Comparison of ENCODE assay signal across 21 cellular contexts in the genomic region with DNA sequence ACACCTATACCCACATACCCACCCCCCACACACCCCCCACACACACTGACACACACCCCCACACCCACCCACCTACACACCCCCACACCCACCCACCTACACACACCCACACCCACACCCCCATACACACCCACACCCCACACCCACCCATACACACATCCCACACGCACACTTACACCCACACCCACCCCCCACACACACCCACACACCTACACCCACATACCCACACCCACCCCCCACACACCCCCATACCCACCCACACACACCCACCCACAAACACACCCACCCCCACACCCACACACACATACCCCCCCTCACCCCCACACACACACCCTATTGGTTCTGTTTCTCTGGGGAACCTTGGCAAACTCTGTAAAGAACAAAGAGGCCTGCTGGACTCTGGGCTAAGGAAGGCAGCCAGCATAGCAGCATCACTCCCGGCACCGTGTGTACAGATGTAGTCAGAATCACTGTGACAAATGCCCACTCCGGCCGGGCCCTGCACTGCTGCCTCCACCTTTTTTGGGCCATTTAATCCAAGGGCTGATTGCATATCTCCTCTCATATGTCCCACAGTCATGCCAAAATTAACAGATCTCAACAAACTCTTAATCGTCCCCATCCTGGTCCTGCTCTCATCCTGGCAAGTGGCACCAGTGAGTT. TPM values are rescaled to one million over a fixed set of nuclear protein-coding genes. Genes with fewer than 3 reads are reported as not detected.
DNase-seq lines count a peak whose midpoint lies in the region; ATAC-seq and TF ChIP-seq lines count a peak whose summit lies in the region.
"Had no signal": no experiment of that assay in that cellular context is flagged by ENCODE, and none has a peak within 500 bp of the region (broad histone marks: within the 10 kb centered on the region; RNA-seq: fewer than 3 reads in every experiment).

No MANE protein-coding gene starts in this region.

- no peaks in the 10 kb centered on the region for H3K9me3 ChIP-seq in endodermal cell (ENCODE audit: control insufficient read depth, low read length)
- no peaks in the 10 kb centered on the region for H3K9me3 ChIP-seq in mesenchymal stem cell (ENCODE audit: control insufficient read depth, low read length)
- H3K9me3 ChIP-seq: ascending aorta, ovary had no signal

- TF ChIP-seq CTCF in endodermal cell (conservative IDR thresholded peaks at IDR 0.05): no peak
- no peak for TF ChIP-seq CTCF in nephron (IDR thresholded peaks at IDR 0.05; ENCODE audit: unreplicated experiment in 3 of 3)

- H3K4me2 ChIP-seq in mesenchymal stem cell (ENCODE audit: low read length, poor library complexity, severe bottlenecking): no peak overlapping the region
- H3K4me2 ChIP-seq: GM23338 had no signal

- H2AFZ ChIP-seq in mesenchymal stem cell (ENCODE audit: low read depth, low read length): no peak overlapping the region
- H2AFZ ChIP-seq: GM23338 had no signal

- H3K27me3 ChIP-seq in endodermal cell (ENCODE audit: control insufficient read depth, insufficient read depth, low read length, poor library complexity, severe bottlenecking): no peaks in the 10 kb centered on the region
- peaks cover 0 to 20% of the 10 kb centered on the region in 2 experiments for H3K27me3 ChIP-seq in mesenchymal stem cell (ENCODE audit: control insufficient read depth in 1 of 2, insufficient read depth in 1 of 2, low read length in 2 of 2)
- H3K27me3 ChIP-seq: ascending aorta, ovary had no signal

- H3K9ac ChIP-seq in endodermal cell (ENCODE audit: extremely low read depth, low read length, poor library complexity, severe bottlenecking): no peak overlapping the region
- H3K9ac ChIP-seq in mesenchymal stem cell (ENCODE audit: low read length): no peak overlapping the region

- no peak overlapping the region for H3K4ac ChIP-seq in mesenchymal stem cell (ENCODE audit: low read depth in 1 of 2, low read length in 2 of 2)

- 86 to 89% methylated on average over 5 of the region's 6 CpGs for WGBS in endodermal cell (ENCODE audit: insufficient coverage in 1 of 2, insufficient read length in 1 of 2), 2 experiments
- 95% methylated on average over 6 of the region's 6 CpGs for WGBS in mesenchymal stem cell

- no peaks in the 10 kb centered on the region for H3K27me3 Mint-ChIP-seq in endodermal cell (ENCODE audit: insufficient read depth)
- H3K27me3 Mint-ChIP-seq in nephron (ENCODE audit: low read depth): no peaks in the 10 kb centered on the region

- H4K91ac ChIP-seq in mesenchymal stem cell (ENCODE audit: low read length): no peak overlapping the region

- H3K4me1 ChIP-seq in endodermal cell (ENCODE audit: control insufficient read depth, insufficient read depth, low read length) (no peaks in the 10 kb centered on the region), mesenchymal stem cell (ENCODE audit: control insufficient read depth, insufficient read depth, low read depth, low read length) (no peaks in the 10 kb centered on the region)
- H3K4me1 ChIP-seq: ascending aorta had no signal

- no peak overlapping the region for H3K14ac ChIP-seq in mesenchymal stem cell (ENCODE audit: low read length in 2 of 2)

- no peak overlapping the region for H2BK120ac ChIP-seq in mesenchymal stem cell (ENCODE audit: low read depth, low read length)

- in situ Hi-C loops in G401 (cut with HindIII; ENCODE audit: low sequenced_read_pairs): no loop called here

- no peak overlapping the region for H3K27ac Mint-ChIP-seq in endodermal cell
- H3K27ac Mint-ChIP-seq in nephron: peak overlapping the region in 2 of 3 experiments; percentile 55 to 66
- H3K27ac Mint-ChIP-seq: T-helper 1 cell treated with Interleukin-12 subunit alpha and Interleukin-12 subunit beta and Interleukin-4 antibody, amounts not matched to agents 30 μg/mL and 1 μg/mL, for 36 hours had no signal

- H2BK12ac ChIP-seq in mesenchymal stem cell (ENCODE audit: low read length in 2 of 2): no peak overlapping the region

- no peak for ATAC-seq in GM18858 (IDR thresholded peaks at IDR 0.05; ENCODE audit: unreplicated experiment)

- no peak overlapping the region for H4K8ac ChIP-seq in mesenchymal stem cell (ENCODE audit: low read length)

- H3K36me3 Mint-ChIP-seq in endodermal cell (ENCODE audit: low read depth) (peaks cover 8% of the 10 kb centered on the region), nephron (ENCODE audit: low read depth) (no peaks in the 10 kb centered on the region)

- no peak overlapping the region for H2BK15ac ChIP-seq in mesenchymal stem cell (ENCODE audit: low read depth, poor library complexity, severe bottlenecking)

- H2AK5ac ChIP-seq in mesenchymal stem cell (ENCODE audit: low read length, severe bottlenecking): no peak overlapping the region

- H3K79me1 ChIP-seq in mesenchymal stem cell (replicated peaks; ENCODE audit: low read length, poor library complexity, severe bottlenecking): no peaks in the 10 kb centered on the region

- H3K4me3 Mint-ChIP-seq in endodermal cell (no peak overlapping the region), nephron (no peak overlapping the region)
- H3K4me3 Mint-ChIP-seq: GM23338; T-helper 1 cell treated with Interleukin-12 subunit alpha and Interleukin-12 subunit beta and Interleukin-4 antibody, amounts not matched to agents 30 μg/mL and 1 μg/mL, for 36 hours had no signal

- no peak overlapping the region for H3K27ac ChIP-seq in endodermal cell (ENCODE audit: low read depth, low read length)
- no peak overlapping the region for H3K27ac ChIP-seq in mesenchymal stem cell (ENCODE audit: low read length, poor library complexity, severe bottlenecking)
- H3K27ac ChIP-seq: ascending aorta, ovary had no signal

- H2BK5ac ChIP-seq in mesenchymal stem cell (ENCODE audit: low read depth, low read length, poor library complexity, severe bottlenecking): no peak overlapping the region

- H3K4me3 ChIP-seq in endodermal cell (ENCODE audit: low read length) (no peak overlapping the region), mesenchymal stem cell (ENCODE audit: insufficient read depth in 1 of 2, low read depth in 1 of 2, low read length in 2 of 2) (no peak overlapping the region)
- H3K4me3 ChIP-seq: ascending aorta, GM23338, ovary had no signal

- H3K4me1 Mint-ChIP-seq in endodermal cell (peaks cover 17% of the 10 kb centered on the region), nephron (peaks cover 32% of the 10 kb centered on the region)

- H3K18ac ChIP-seq in mesenchymal stem cell (ENCODE audit: low read depth in 1 of 2, low read length in 2 of 2): no peak overlapping the region

- H3K9me3 Mint-ChIP-seq in endodermal cell (no peaks in the 10 kb centered on the region), nephron (no peaks in the 10 kb centered on the region)
- H3K9me3 Mint-ChIP-seq: GM23338; T-helper 1 cell treated with Interleukin-12 subunit alpha and Interleukin-12 subunit beta and Interleukin-4 antibody, amounts not matched to agents 30 μg/mL and 1 μg/mL, for 36 hours had no signal

- peak; percentile 25 for DNase-seq in Ammon's horn (ENCODE audit: low spot score)
- peak; percentile 23 for DNase-seq in G401 (ENCODE audit: low spot score)
- peak; percentile 29 for DNase-seq in endodermal cell
- no peak for DNase-seq in NCI-H82 (lab: John Stamatoyannopoulos, UW)
- no peak for DNase-seq in mesenchymal stem cell
- DNase-seq in DMS53 (lab: John Stamatoyannopoulos, UW): no peak
- DNase-seq: activated CD8-positive, alpha-beta memory T cell treated with anti-CD3 and anti-CD28 coated beads for 24 hours; AML-193; COR-L47; effector CD4-positive, alpha-beta T cell; NCI-H1417; NCI-H2171; NCI-H526 treated with DMSO at 0.1 percent for 48 hours; ovary had no signal

- no peak overlapping the region for H3K23ac ChIP-seq in mesenchymal stem cell (ENCODE audit: low read length in 2 of 2)

- H3K36me3 ChIP-seq in endodermal cell (ENCODE audit: control insufficient read depth, insufficient read depth, low read length): no peaks in the 10 kb centered on the region
- H3K36me3 ChIP-seq in mesenchymal stem cell (ENCODE audit: control insufficient read depth in 1 of 2, insufficient read depth in 2 of 2, low read depth in 1 of 2, low read length in 2 of 2): no peaks in the 10 kb centered on the region
- H3K36me3 ChIP-seq: ascending aorta, ovary had no signal

RNA-seq across cellular contexts. Expression of gene COL23A1, which starts 42.3 kb away (rescaled TPM):
- total RNA-seq in G401 (2014; rRNA removed; shearing (Covaris generic)): 0.06 TPM in 1 of 2 replicates, not detected in the other
- 10 to 100 TPM; 50.2 to 71.3 TPM for total RNA-seq in endodermal cell
- polyA plus RNA-seq in endodermal cell (2013, experiment 1 of 2): 11.1 TPM
- polyA plus RNA-seq in endodermal cell (2013, experiment 2 of 2): 11.1 TPM
- 0.41 TPM for polyA plus RNA-seq in mesenchymal stem cell (2013, experiment 1 of 2)
- 0.52 TPM for polyA plus RNA-seq in mesenchymal stem cell (2013, experiment 2 of 2)
- total RNA-seq: fibroblast of lung, HT-29 had no signal
- polyA plus RNA-seq: fibroblast of lung had no signal

Comparison
In these comparisons a context has a peak if more than half of its experiments do, and no peak if none do; other contexts are left out.
1. DNase-seq: peak in Ammon's horn (single experiment), G401 (single experiment) and endodermal cell (single experiment); none in NCI-H82 (single experiment), mesenchymal stem cell (single experiment) and DMS53 (single experiment).
2. RNA of gene COL23A1, which starts 42.3 kb away (total RNA-seq): 50.2 to 71.3 TPM in endodermal cell; 0.06 TPM in G401; every median in the first group is over 10 times any median in the second.